Comparison of ENCODE assay signal across 16 cellular contexts in the genomic region with DNA sequence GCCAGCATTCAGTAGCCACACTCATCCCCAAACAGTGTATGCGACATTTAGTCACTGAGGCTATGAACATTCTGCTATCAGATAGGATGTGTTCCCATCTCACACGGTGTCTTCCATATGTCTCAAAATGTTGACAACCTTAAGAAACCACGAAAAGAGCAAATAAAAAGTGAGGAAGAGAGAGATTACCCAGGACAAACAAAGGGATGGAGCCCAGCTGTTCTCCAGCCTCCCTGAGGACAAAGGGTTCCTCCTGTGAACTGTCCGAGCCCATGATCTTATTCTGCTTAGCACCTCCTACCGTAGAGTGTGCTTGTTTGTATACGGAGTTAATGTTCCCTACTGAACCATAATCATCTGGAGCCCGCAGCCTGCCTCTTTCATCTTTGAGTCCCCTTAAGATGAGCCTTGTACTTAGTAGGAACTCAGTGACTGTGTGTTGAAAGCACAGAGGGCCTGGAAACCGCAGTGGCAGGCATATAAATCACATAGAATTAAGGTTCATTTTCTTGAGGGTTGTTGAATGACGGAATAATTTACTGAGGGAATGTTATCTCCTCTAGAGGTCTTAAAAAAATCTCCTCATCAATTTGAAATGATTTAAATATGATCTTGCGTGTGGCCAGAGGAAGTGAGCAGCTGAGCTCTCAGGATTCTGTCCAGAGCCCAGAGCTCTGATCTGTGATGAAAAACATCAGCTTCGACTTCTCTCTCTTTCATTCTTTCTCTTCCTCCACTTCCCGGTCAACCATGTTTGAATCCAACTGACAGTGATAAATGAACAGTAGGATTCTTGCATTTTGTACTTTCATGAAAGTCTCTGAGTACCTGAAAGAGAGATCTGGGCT.
DNase-seq lines count a peak whose midpoint lies in the region; FAIRE-seq and TF ChIP-seq lines count a peak whose summit lies in the region.
"Had no signal": no experiment of that assay in that cellular context is flagged by ENCODE, and none has a peak within 500 bp of the region (broad histone marks: within the 10 kb centered on the region; RNA-seq: fewer than 3 reads in every experiment).

No MANE protein-coding gene starts in this region.

- no peak for TF ChIP-seq POLR2A in transverse colon (IDR thresholded peaks at IDR 0.05)

- H3K4me2 ChIP-seq in astrocyte (ENCODE audit: low read length) (no peak overlapping the region), mesendoderm (ENCODE audit: low read length) (no peak overlapping the region)

- no peak overlapping the region for H3K9ac ChIP-seq in astrocyte (ENCODE audit: low read length)
- H3K9ac ChIP-seq in mesendoderm (ENCODE audit: low read length) = no peak overlapping the region

- H3K9me3 Mint-ChIP-seq in astrocyte (ENCODE audit: unreplicated experiment) = peaks cover 3% of the 10 kb centered on the region

- H3K27ac ChIP-seq in astrocyte (ENCODE audit: low read depth, low read length) (no peak overlapping the region), mesendoderm (ENCODE audit: low read depth, low read length) (no peak overlapping the region), transverse colon (peak overlapping the region in 3 of 4 donors; percentile 16 to 62 (median 31))
- H3K27ac ChIP-seq: 22Rv1, brain microvascular endothelial cell had no signal

- H4K8ac ChIP-seq in mesendoderm (ENCODE audit: low read depth, low read length) = no peak overlapping the region

- no peak overlapping the region for H2AFZ ChIP-seq in astrocyte (ENCODE audit: low read depth, low read length)

- H4K20me1 ChIP-seq in astrocyte (ENCODE audit: insufficient read depth, low read length) = no peaks in the 10 kb centered on the region

- intact Hi-C loops in transverse colon (cut with DNase I; ENCODE audit: low total_unique reads) = no loop called here

- no peak overlapping the region for H3K4me3 ChIP-seq in astrocyte (ENCODE audit: insufficient read depth, low read depth, low read length)
- no peak overlapping the region for H3K4me3 ChIP-seq in mesendoderm (ENCODE audit: low read length)
- no peak overlapping the region for H3K4me3 ChIP-seq in transverse colon
- H3K4me3 ChIP-seq: stomach had no signal

- H3K56ac ChIP-seq in mesendoderm (ENCODE audit: low read length) = no peak overlapping the region

- no peaks in the 10 kb centered on the region for H3K27me3 ChIP-seq in astrocyte (ENCODE audit: insufficient read depth, low read length)
- no peaks in the 10 kb centered on the region for H3K27me3 ChIP-seq in mesendoderm (ENCODE audit: insufficient read depth, low read length, poor library complexity)
- no peaks in the 10 kb centered on the region for H3K27me3 ChIP-seq in transverse colon
- H3K27me3 ChIP-seq: brain microvascular endothelial cell, stomach had no signal

- no peak overlapping the region for H3K18ac ChIP-seq in mesendoderm (ENCODE audit: low read length)

- H3K36me3 ChIP-seq in astrocyte (ENCODE audit: insufficient read depth, low read length) = no peaks in the 10 kb centered on the region
- H3K36me3 ChIP-seq in mesendoderm (ENCODE audit: control insufficient read depth, insufficient read depth, low read length) = no peaks in the 10 kb centered on the region
- no peaks in the 10 kb centered on the region for H3K36me3 ChIP-seq in transverse colon
- H3K36me3 ChIP-seq: brain microvascular endothelial cell, stomach had no signal

- no peaks in the 10 kb centered on the region for H3K4me1 ChIP-seq in astrocyte (ENCODE audit: insufficient read depth, low read length)
- H3K4me1 ChIP-seq in mesendoderm (ENCODE audit: control insufficient read depth, low read depth, low read length) = peaks cover 4% of the 10 kb centered on the region
- peaks cover 0 to 16% (median 4%) of the 10 kb centered on the region in 4 donors for H3K4me1 ChIP-seq in transverse colon
- H3K4me1 ChIP-seq: stomach had no signal

- H3K4ac ChIP-seq in mesendoderm (ENCODE audit: low read depth, low read length) = no peak overlapping the region

- H3K4me3 Mint-ChIP-seq in astrocyte (ENCODE audit: unreplicated experiment) = no peak overlapping the region
- H3K4me3 Mint-ChIP-seq: activated CD4-positive, alpha-beta T cell treated with anti-CD3 and anti-CD28 coated beads for 36 hours had no signal

- H3K27ac Mint-ChIP-seq in astrocyte (ENCODE audit: unreplicated experiment) = no peak overlapping the region
- H3K27ac Mint-ChIP-seq: activated CD4-positive, alpha-beta T cell treated with anti-CD3 and anti-CD28 coated beads for 36 hours had no signal

- H3K23ac ChIP-seq in mesendoderm (ENCODE audit: low read length) = no peak overlapping the region

- H3K9me3 ChIP-seq in astrocyte (ENCODE audit: insufficient read depth, low read depth, low read length) (no peaks in the 10 kb centered on the region), transverse colon (no peaks in the 10 kb centered on the region)
- H3K9me3 ChIP-seq: stomach had no signal

- peaks cover 2% of the 10 kb centered on the region for H3K4me1 Mint-ChIP-seq in astrocyte (ENCODE audit: low read depth, unreplicated experiment)

- TF ChIP-seq EP300 in transverse colon (IDR thresholded peaks at IDR 0.05; ENCODE audit: low read depth) = no peak

- no peak for FAIRE-seq in astrocyte (lab: Jason Lieb, UNC)

- in situ Hi-C loops in transverse colon (cut with MboI; ENCODE audit: low pct_ligation_motif_present in 1 of 4, low pct_unique_long_range_greater_than_20kb in 1 of 4, low sequenced_read_pairs in 3 of 4) = no loop called here

- TF ChIP-seq CTCF in astrocyte (IDR thresholded peaks at IDR 0.05; ENCODE audit: insufficient read depth, low read depth, low read length) (no peak), transverse colon (IDR thresholded peaks at IDR 0.05) (no peak)

- no CpG with 5 or more reads among the region's 12 CpGs for WGBS in mesendoderm (ENCODE audit: extremely low coverage, insufficient coverage, low lambda C conversion rate)
- 58 to 64% methylated on average over 6 to 12 of the region's 12 CpGs for WGBS in transverse colon (ENCODE audit: low coverage in 1 of 2), 2 donors

- H3K36me3 Mint-ChIP-seq in astrocyte (ENCODE audit: low read depth, unreplicated experiment) = peaks cover 2% of the 10 kb centered on the region

- no peak overlapping the region for H2BK5ac ChIP-seq in mesendoderm (ENCODE audit: low read length)

- H2BK15ac ChIP-seq in mesendoderm (replicated peaks; ENCODE audit: low read depth) = no peak overlapping the region

- DNase-seq in NCI-H2227 treated with DMSO at 0.1 percent for 48 hours (lab: John Stamatoyannopoulos, UW) = peak; percentile 0
- no peak for DNase-seq in NCI-H2227 (lab: John Stamatoyannopoulos, UW; ENCODE audit: unreplicated experiment)
- DNase-seq in astrocyte (ENCODE audit: low read depth) = peak; percentile 65
- DNase-seq in mesendoderm = peak; percentile 32
- no peak for DNase-seq in transverse colon
- DNase-seq in ureter (ENCODE audit: low spot score) = no peak
- DNase-seq in HT-29 (ENCODE audit: low spot score) = no peak
- DNase-seq in C1 segment of cervical spinal cord (lab: John Stamatoyannopoulos, UW) = no peak
- DNase-seq: activated CD4-positive, alpha-beta T cell treated with anti-CD3 and anti-CD28 coated beads for 36 hours; activated CD8-positive, alpha-beta memory T cell treated with anti-CD3 and anti-CD28 coated beads, Interleukin-2, amount 50 U/mL, for 4 hours; activated naive CD4-positive, alpha-beta T cell; brain microvascular endothelial cell; nucleus accumbens; stimulated activated CD4-positive, alpha-beta T cell treated with anti-CD3 and anti-CD28 coated beads, Interleukin-12 subunit alpha, Interleukin-12 subunit beta, amount 100 ng/mL, for 4 hours; stomach had no signal

- H4K5ac ChIP-seq in mesendoderm (ENCODE audit: low read length) = no peak overlapping the region

- H3K79me1 ChIP-seq in mesendoderm (ENCODE audit: low read length) = no peaks in the 10 kb centered on the region

- no peaks in the 10 kb centered on the region for H3K27me3 Mint-ChIP-seq in astrocyte (ENCODE audit: low read depth, unreplicated experiment)
- H3K27me3 Mint-ChIP-seq: activated CD4-positive, alpha-beta T cell treated with anti-CD3 and anti-CD28 coated beads for 36 hours had no signal

- no peaks in the 10 kb centered on the region for H3K79me2 ChIP-seq in astrocyte (ENCODE audit: insufficient read depth, low read length)
- no peaks in the 10 kb centered on the region for H3K79me2 ChIP-seq in mesendoderm (ENCODE audit: control insufficient read depth, insufficient read depth, low read length)

- no peak overlapping the region for H2AK5ac ChIP-seq in mesendoderm (ENCODE audit: low read length)

- no peak overlapping the region for H2BK120ac ChIP-seq in mesendoderm (ENCODE audit: low read depth, low read length)

Comparison
In these comparisons a context has a peak if more than half of its experiments do, and no peak if none do; other contexts are left out.
1. DNase-seq: peak in NCI-H2227 treated with DMSO at 0.1 percent for 48 hours (single experiment), astrocyte (single experiment) and mesendoderm (single experiment); none in NCI-H2227 (single experiment), transverse colon (single experiment), ureter (single experiment), HT-29 (single experiment) and C1 segment of cervical spinal cord (0 of 14).
2. H3K27ac ChIP-seq: peak in transverse colon (3 of 4); none in astrocyte (single experiment) and mesendoderm (single experiment).